In the genomic region with DNA sequence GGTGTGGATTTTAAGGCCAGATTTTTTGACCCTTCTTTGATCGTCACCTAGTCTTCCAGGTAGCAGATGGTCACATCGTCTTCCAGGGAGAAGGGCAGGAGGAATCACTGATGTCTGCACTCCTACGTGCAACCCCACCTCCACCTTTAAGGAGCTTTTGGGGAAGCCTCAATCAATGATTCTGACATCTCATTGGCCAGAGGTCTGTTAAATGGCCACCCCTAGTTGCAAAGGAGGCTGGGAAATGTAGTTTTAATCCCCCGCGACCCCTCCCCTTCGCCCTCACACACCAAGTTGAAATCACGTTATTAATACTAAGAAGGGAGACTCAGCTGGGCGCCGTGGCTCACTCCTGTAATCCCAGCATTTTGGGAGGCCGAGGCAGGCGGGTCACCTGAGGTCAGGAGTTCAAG, we compare ENCODE assay signal across 14 cellular contexts.
DNase-seq lines count a peak whose midpoint lies in the region; TF ChIP-seq lines count a peak whose summit lies in the region.
"Had no signal": no experiment of that assay in that cellular context is flagged by ENCODE, and none has a peak within 500 bp of the region (broad histone marks: within the 10 kb centered on the region; RNA-seq: fewer than 3 reads in every experiment).

No MANE protein-coding gene starts in this region.

- H3K27me3 ChIP-seq in osteoblast (ENCODE audit: insufficient read depth, low read length): no peaks in the 10 kb centered on the region
- H3K27me3 ChIP-seq: sigmoid colon, tibial artery had no signal

- H3K4me2 ChIP-seq in osteoblast (ENCODE audit: insufficient read depth, low read length): no peak overlapping the region

- CTCF ChIA-PET in HEK293T (lab: Yijun Ruan, JAX): interaction anchor here (0.6 to 2.9 kb wide), 3 partner anchors 21 to 243 kb away, joined by 4 to 7 read pairs (median 4); no protein-coding TSS in a partner anchor

- peaks cover 41% of the 10 kb centered on the region for H3K4me1 ChIP-seq in osteoblast (ENCODE audit: insufficient read depth, low read length)

- H3K9me3 ChIP-seq in osteoblast (ENCODE audit: low read depth, low read length): no peaks in the 10 kb centered on the region
- H3K9me3 ChIP-seq: sigmoid colon, tibial artery had no signal

- POLR2A ChIA-PET in HEK293T (lab: Yijun Ruan, JAX): interaction anchor here (0.6 to 1.2 kb wide), 3 partner anchors 35 to 180 kb away, joined by 3 to 4 read pairs (median 3); no protein-coding TSS in a partner anchor

- H3K4me3 ChIP-seq in osteoblast (ENCODE audit: insufficient read depth, low read length): no peak overlapping the region
- H3K4me3 ChIP-seq: sigmoid colon, tibial artery had no signal

- no peak overlapping the region for H2AFZ ChIP-seq in osteoblast (ENCODE audit: low read length)

- H4K20me1 ChIP-seq in osteoblast (ENCODE audit: insufficient read depth, low read length): no peaks in the 10 kb centered on the region

- H3K27ac ChIP-seq in osteoblast (ENCODE audit: low read depth, low read length): no peak overlapping the region
- H3K27ac ChIP-seq: sigmoid colon, tibial artery had no signal

- peak; percentile 73 for DNase-seq in 8988T
- peak; percentile 66 for DNase-seq in HEK293T (ENCODE audit: extremely low spot score)
- peak; percentile 42 for DNase-seq in SK-MEL-5 (ENCODE audit: low read depth, low spot score)
- DNase-seq in iPS-NIHi7 (ENCODE audit: extremely low spot score): peak; percentile 90
- no peak for DNase-seq in stimulated activated naive CD4-positive, alpha-beta T cell (lab: John Stamatoyannopoulos, UW)
- DNase-seq in stimulated activated CD4-positive, alpha-beta T cell treated with anti-CD3 and anti-CD28 coated beads, Interleukin-2, amount 100 ng/mL, for 24 hours: no peak
- DNase-seq in osteoblast (ENCODE audit: insufficient read length, low spot score, missing footprints): no peak
- no peak for DNase-seq in OCI-M2 (lab: John Stamatoyannopoulos, UW; ENCODE audit: unreplicated experiment)
- DNase-seq: activated CD4-positive, alpha-beta T cell treated with anti-CD3 and anti-CD28 coated beads, Interleukin-2, amount 10 ng/mL, durations not matched to agents 7 days and 5 days; EL; hypothalamus; MV-4-11; sigmoid colon; tibial artery had no signal

- in situ Hi-C loops in SK-MEL-5 (cut with HindIII; ENCODE audit: low pct_unique_long_range_greater_than_20kb, low sequenced_read_pairs): loop anchor here (25.0 kb wide), 1 partner anchor 157 kb away; no protein-coding TSS in a partner anchor

- TF ChIP-seq CTCF in osteoblast (IDR thresholded peaks at IDR 0.05; ENCODE audit: extremely low read depth, low read depth, low read length): no peak

- H3K79me2 ChIP-seq in osteoblast (ENCODE audit: insufficient read depth, low read length): no peaks in the 10 kb centered on the region

- no peaks in the 10 kb centered on the region for H3K36me3 ChIP-seq in osteoblast (ENCODE audit: insufficient read depth, low read length)
- H3K36me3 ChIP-seq: sigmoid colon, tibial artery had no signal

TF ChIP-seq in HEK293T, 16 proteins besides CTCF, POLR2A, EP300 and RAD21:
- TF ChIP-seq, protein P1, sequence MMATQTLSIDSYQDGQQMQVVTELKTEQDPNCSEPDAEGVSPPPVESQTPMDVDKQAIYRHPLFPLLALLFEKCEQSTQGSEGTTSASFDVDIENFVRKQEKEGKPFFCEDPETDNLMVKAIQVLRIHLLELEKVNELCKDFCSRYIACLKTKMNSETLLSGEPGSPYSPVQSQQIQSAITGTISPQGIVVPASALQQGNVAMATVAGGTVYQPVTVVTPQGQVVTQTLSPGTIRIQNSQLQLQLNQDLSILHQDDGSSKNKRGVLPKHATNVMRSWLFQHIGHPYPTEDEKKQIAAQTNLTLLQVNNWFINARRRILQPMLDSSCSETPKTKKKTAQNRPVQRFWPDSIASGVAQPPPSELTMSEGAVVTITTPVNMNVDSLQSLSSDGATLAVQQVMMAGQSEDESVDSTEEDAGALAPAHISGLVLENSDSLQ (IDR thresholded peaks at IDR 0.05): peak; percentile 64
- no peak for TF ChIP-seq FOXM1 (IDR thresholded peaks at IDR 0.05; ENCODE audit: borderline replicate concordance)

Comparison
In these comparisons a context has a peak if more than half of its experiments do, and no peak if none do; other contexts are left out.
1. DNase-seq: peak in 8988T (single experiment), HEK293T (single experiment), SK-MEL-5 (single experiment) and iPS-NIHi7 (single experiment); none in stimulated activated naive CD4-positive, alpha-beta T cell (0 of 6), stimulated activated CD4-positive, alpha-beta T cell treated with anti-CD3 and anti-CD28 coated beads, Interleukin-2, amount 100 ng/mL, for 24 hours (0 of 2), osteoblast (single experiment) and OCI-M2 (single experiment).